Comparison of ENCODE assay signal across 9 cellular contexts in genomic region chr16:75379911-75380847, GRCh38. TPM values are rescaled to one million over a fixed set of nuclear protein-coding genes. Genes with fewer than 3 reads are reported as not detected.
DNase-seq lines count a peak whose midpoint lies in the region; ATAC-seq, FAIRE-seq and TF ChIP-seq lines count a peak whose summit lies in the region.
"Had no signal": no experiment of that assay in that cellular context is flagged by ENCODE, and none has a peak within 500 bp of the region (broad histone marks: within the 10 kb centered on the region; RNA-seq: fewer than 3 reads in every experiment).

No MANE protein-coding gene starts in this region.

- peak; percentile 83 for ATAC-seq in GM19023 (IDR thresholded peaks at IDR 0.05; ENCODE audit: unreplicated experiment)
- ATAC-seq in HG02938 (IDR thresholded peaks at IDR 0.05; ENCODE audit: unreplicated experiment), result peak; percentile 87
- no peak for ATAC-seq in esophagus mucosa
- ATAC-seq: Panc1 had no signal

- H3K36me3 ChIP-seq in brain microvascular endothelial cell (replicated peaks) (no peaks in the 10 kb centered on the region), H7 (replicated peaks; ENCODE audit: control insufficient read depth, insufficient read depth, low read length) (no peaks in the 10 kb centered on the region)

- no peak for FAIRE-seq in urothelium cell line (lab: Jason Lieb, UNC)

- peak; percentile 88 for DNase-seq in RPMI8226
- DNase-seq in brain microvascular endothelial cell, result no peak
- DNase-seq in stimulated activated CD4-positive, alpha-beta T cell treated with anti-CD3 and anti-CD28 coated beads, Interleukin-4, amount 100 ng/mL, for 24 hours, result peak; percentile 35
- no peak for DNase-seq in H7
- DNase-seq in urothelium cell line (ENCODE audit: low spot score), result no peak

- no peak for TF ChIP-seq CTCF in brain microvascular endothelial cell (IDR thresholded peaks at IDR 0.05; ENCODE audit: low read depth, low read length, missing control alignments)

- no peaks in the 10 kb centered on the region for H3K27me3 ChIP-seq in brain microvascular endothelial cell (replicated peaks)
- no peaks in the 10 kb centered on the region for H3K27me3 ChIP-seq in H7 (ENCODE audit: control insufficient read depth, insufficient read depth, low read length)

- in situ Hi-C loops in brain microvascular endothelial cell (cut with HindIII; ENCODE audit: low pct_ligation_motif_present, low sequenced_read_pairs), result no loop called here

- H3K27ac ChIP-seq in brain microvascular endothelial cell, result peak overlapping the region; percentile 41

- H3K4me3 ChIP-seq in brain microvascular endothelial cell (ENCODE audit: low read depth, low read length) (no peak overlapping the region), H7 (ENCODE audit: insufficient read depth, low read depth, low read length) (no peak overlapping the region)

RNA-seq across cellular contexts. Expression of gene CFDP1, which starts 53.1 kb away (rescaled TPM):
- 33.5 TPM for total RNA-seq in esophagus mucosa
- 36.0 and 55.2 TPM in 2 replicates for total RNA-seq in H7 (2014; rRNA removed; shearing (Covaris generic))

Comparison
In these comparisons a context has a peak if more than half of its experiments do, and no peak if none do; other contexts are left out.
1. DNase-seq: peak in RPMI8226 (single experiment) and stimulated activated CD4-positive, alpha-beta T cell treated with anti-CD3 and anti-CD28 coated beads, Interleukin-4, amount 100 ng/mL, for 24 hours (single experiment); none in brain microvascular endothelial cell (single experiment), H7 (single experiment) and urothelium cell line (single experiment).